2 cellular contexts compared by ENCODE assay signal in the genomic region with DNA sequence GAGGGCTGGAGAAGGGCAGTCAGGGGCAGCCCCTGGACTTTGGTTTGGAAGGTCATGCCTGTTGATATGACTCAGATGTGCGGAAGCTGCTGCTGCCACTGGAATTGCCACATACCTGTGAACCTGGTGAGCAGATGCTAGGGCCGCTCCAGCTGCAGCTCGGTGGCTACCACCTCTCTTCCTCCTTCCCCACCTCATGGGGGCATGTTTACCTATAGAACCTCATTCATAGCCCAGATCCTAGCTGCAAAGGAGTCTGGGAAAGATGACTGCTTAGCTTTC.
A peak's percentile ranks its signal among the peaks of the same experiment; 100 is the strongest.
TF ChIP-seq lines count a peak whose summit lies in the region.

No MANE protein-coding gene starts in this region.

TF ChIP-seq in HCT116, 20 proteins besides CTCF, POLR2A, EP300 and RAD21 (continued from another document):
- TF ChIP-seq EZH2 (IDR thresholded peaks at IDR 0.05) (no peak), FOSL1 (IDR thresholded peaks at IDR 0.05; ENCODE audit: low read depth) (peak; percentile 70; the same call in 1 of the 2 replicates), ZNF274 (IDR thresholded peaks at IDR 0.05; ENCODE audit: low read depth, low read length) (no peak)

TF ChIP-seq in WTC11, 78 proteins besides CTCF, POLR2A, EP300 and RAD21 (continued from another document):
- TF ChIP-seq, protein P1, sequence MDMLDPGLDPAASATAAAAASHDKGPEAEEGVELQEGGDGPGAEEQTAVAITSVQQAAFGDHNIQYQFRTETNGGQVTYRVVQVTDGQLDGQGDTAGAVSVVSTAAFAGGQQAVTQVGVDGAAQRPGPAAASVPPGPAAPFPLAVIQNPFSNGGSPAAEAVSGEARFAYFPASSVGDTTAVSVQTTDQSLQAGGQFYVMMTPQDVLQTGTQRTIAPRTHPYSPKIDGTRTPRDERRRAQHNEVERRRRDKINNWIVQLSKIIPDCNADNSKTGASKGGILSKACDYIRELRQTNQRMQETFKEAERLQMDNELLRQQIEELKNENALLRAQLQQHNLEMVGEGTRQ (CRISPR knock-in tag; IDR thresholded peaks at IDR 0.05): no peak
- TF ChIP-seq ZNF317 (CRISPR knock-in tag; IDR thresholded peaks at IDR 0.05; ENCODE audit: borderline replicate concordance, low read depth) (no peak), HMGA2 (CRISPR knock-in tag; IDR thresholded peaks at IDR 0.05) (no peak), IRF2 (CRISPR knock-in tag; IDR thresholded peaks at IDR 0.05; ENCODE audit: borderline replicate concordance, low read depth) (no peak), CBFB (CRISPR knock-in tag; IDR thresholded peaks at IDR 0.05; ENCODE audit: low read depth) (no peak), TP53 (CRISPR knock-in tag; IDR thresholded peaks at IDR 0.05) (no peak)
- TF ChIP-seq, protein P2, sequence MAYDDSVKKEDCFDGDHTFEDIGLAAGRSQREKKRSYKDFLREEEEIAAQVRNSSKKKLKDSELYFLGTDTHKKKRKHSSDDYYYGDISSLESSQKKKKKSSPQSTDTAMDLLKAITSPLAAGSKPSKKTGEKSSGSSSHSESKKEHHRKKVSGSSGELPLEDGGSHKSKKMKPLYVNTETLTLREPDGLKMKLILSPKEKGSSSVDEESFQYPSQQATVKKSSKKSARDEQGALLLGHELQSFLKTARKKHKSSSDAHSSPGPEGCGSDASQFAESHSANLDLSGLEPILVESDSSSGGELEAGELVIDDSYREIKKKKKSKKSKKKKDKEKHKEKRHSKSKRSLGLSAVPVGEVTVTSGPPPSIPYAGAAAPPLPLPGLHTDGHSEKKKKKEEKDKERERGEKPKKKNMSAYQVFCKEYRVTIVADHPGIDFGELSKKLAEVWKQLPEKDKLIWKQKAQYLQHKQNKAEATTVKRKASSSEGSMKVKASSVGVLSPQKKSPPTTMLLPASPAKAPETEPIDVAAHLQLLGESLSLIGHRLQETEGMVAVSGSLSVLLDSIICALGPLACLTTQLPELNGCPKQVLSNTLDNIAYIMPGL (CRISPR knock-in tag; IDR thresholded peaks at IDR 0.05): no peak
- TF ChIP-seq, protein P3, sequence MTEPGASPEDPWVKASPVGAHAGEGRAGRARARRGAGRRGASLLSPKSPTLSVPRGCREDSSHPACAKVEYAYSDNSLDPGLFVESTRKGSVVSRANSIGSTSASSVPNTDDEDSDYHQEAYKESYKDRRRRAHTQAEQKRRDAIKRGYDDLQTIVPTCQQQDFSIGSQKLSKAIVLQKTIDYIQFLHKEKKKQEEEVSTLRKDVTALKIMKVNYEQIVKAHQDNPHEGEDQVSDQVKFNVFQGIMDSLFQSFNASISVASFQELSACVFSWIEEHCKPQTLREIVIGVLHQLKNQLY (CRISPR knock-in tag; IDR thresholded peaks at IDR 0.05): no peak
